20 cellular contexts compared by ENCODE assay signal in genomic region chr13:40269086-40269485, GRCh38.
DNase-seq lines count a peak whose midpoint lies in the region; ATAC-seq and TF ChIP-seq lines count a peak whose summit lies in the region.
"Had no signal": no experiment of that assay in that cellular context is flagged by ENCODE, and none has a peak within 500 bp of the region (broad histone marks: within the 10 kb centered on the region; RNA-seq: fewer than 3 reads in every experiment).

No MANE protein-coding gene starts in this region.

- peak overlapping the region; percentile 59; the same call in 1 of the 2 replicates for H2AFZ ChIP-seq in Loucy (ENCODE audit: low read length)
- H2AFZ ChIP-seq: GM23338 had no signal

- H3K9me2 ChIP-seq in Loucy (replicated peaks; ENCODE audit: low read depth, low read length), result no peaks in the 10 kb centered on the region

- H3F3A ChIP-seq in Loucy (ENCODE audit: low read depth), result peaks cover 4% of the 10 kb centered on the region; the same call in 1 of the 2 replicates

- no peak for TF ChIP-seq POLR2A in gastrocnemius medialis (IDR thresholded peaks at IDR 0.05)

- in situ Hi-C loops in gastrocnemius medialis (cut with MboI; ENCODE audit: low sequenced_read_pairs in 4 of 4), result no loop called here

- H3K9me3 ChIP-seq in Loucy (ENCODE audit: insufficient read depth, low read depth, low read length) (no peaks in the 10 kb centered on the region), gastrocnemius medialis (no peaks in the 10 kb centered on the region)

- no peaks in the 10 kb centered on the region for H4K20me1 ChIP-seq in Loucy (ENCODE audit: insufficient read depth, low read length, poor library complexity, severe bottlenecking)

- TF ChIP-seq CTCF in Loucy (conservative IDR thresholded peaks at IDR 0.05; ENCODE audit: low read length), result no peak
- TF ChIP-seq CTCF in fibroblast of mammary gland (conservative IDR thresholded peaks at IDR 0.05; ENCODE audit: control insufficient read depth, insufficient read depth, low read depth, low read length), result no peak
- no peak for TF ChIP-seq CTCF in gastrocnemius medialis (IDR thresholded peaks at IDR 0.05 in 4 of 5, conservative IDR thresholded peaks at IDR 0.05 in 1 of 5)

- H3K27me3 ChIP-seq in Loucy (ENCODE audit: insufficient read depth, low read length, poor library complexity, severe bottlenecking) (no peaks in the 10 kb centered on the region), gastrocnemius medialis (no peaks in the 10 kb centered on the region)

- ATAC-seq in gastrocnemius medialis, result peak; percentile 32 to 58
- ATAC-seq in GM21723 (IDR thresholded peaks at IDR 0.05; ENCODE audit: unreplicated experiment), result no peak
- no peak for ATAC-seq in HG03108 (IDR thresholded peaks at IDR 0.05; ENCODE audit: unreplicated experiment)
- ATAC-seq: activated T-cell treated with anti-CD3 and anti-CD28 coated beads, Interleukin-2, amount 50 U/mL, for 72 hours; GM23338; stimulated activated naive CD8-positive, alpha-beta T cell treated with anti-CD3 and anti-CD28 coated beads, Interleukin-15, amount 100 ng/mL, for 72 hours had no signal

- H3K79me2 ChIP-seq in Loucy (ENCODE audit: insufficient read depth, low read length), result no peaks in the 10 kb centered on the region

- no peak overlapping the region for H3K4me3 ChIP-seq in Loucy (ENCODE audit: low read length, poor library complexity, severe bottlenecking)
- no peak overlapping the region for H3K4me3 ChIP-seq in fibroblast of mammary gland (ENCODE audit: control insufficient read depth, low read depth, low read length)
- no peak overlapping the region for H3K4me3 ChIP-seq in gastrocnemius medialis
- H3K4me3 ChIP-seq: GM23338 had no signal

- H3K4me1 ChIP-seq in Loucy (ENCODE audit: insufficient read depth, low read length, poor library complexity, severe bottlenecking) (peaks cover 83% of the 10 kb centered on the region), gastrocnemius medialis (peaks cover 14 to 23% of the 10 kb centered on the region in 2 donors)

- intact Hi-C loops in gastrocnemius medialis (cut with DNase I; ENCODE audit: low total_unique reads), result no loop called here

- H3K4me2 ChIP-seq in Loucy (ENCODE audit: low read depth, low read length, poor library complexity, severe bottlenecking), result no peak overlapping the region
- H3K4me2 ChIP-seq: GM23338 had no signal

- DNase-seq in fibroblast of mammary gland (ENCODE audit: low read depth), result peak; percentile 43
- DNase-seq in iris pigment epithelial cell (ENCODE audit: low read depth), result peak; percentile 15
- DNase-seq in gastrocnemius medialis, result peak in 1 of 2 donors; percentile 56
- no peak for DNase-seq in SW 1271 (lab: John Stamatoyannopoulos, UW)
- DNase-seq: activated CD4-positive, alpha-beta T cell treated with anti-CD3 and anti-CD28 coated beads for 4 hours; activated naive CD4-positive, alpha-beta T cell treated with anti-CD3 and anti-CD28 coated beads, Interleukin-2, amount 50 U/mL, for 16 hours; activated T-cell treated with anti-CD3 and anti-CD28 coated beads, Interleukin-2, amount 50 U/mL, for 72 hours; effector CD4-positive, alpha-beta T cell; head of caudate nucleus; mammary epithelial cell; naive B cell; NCI-H1092; NCI-H187 treated with DMSO at 0.1 percent for 48 hours; NCI-H226; SHP77 treated with DMSO at 0.1 percent for 48 hours; stimulated activated naive CD8-positive, alpha-beta T cell treated with anti-CD3 and anti-CD28 coated beads, Interleukin-15, amount 100 ng/mL, for 72 hours had no signal

- H3K27ac ChIP-seq in gastrocnemius medialis, result peak overlapping the region in 1 of 4 donors; percentile 31

- H3K36me3 ChIP-seq in Loucy (ENCODE audit: insufficient read depth, low read length) (no peaks in the 10 kb centered on the region), gastrocnemius medialis (no peaks in the 10 kb centered on the region)

- H3K9ac ChIP-seq in Loucy (ENCODE audit: low read depth, low read length, poor library complexity, severe bottlenecking), result peak overlapping the region; percentile 69

Comparison
In these comparisons a context has a peak if more than half of its experiments do, and no peak if none do; other contexts are left out.
1. DNase-seq: peak in fibroblast of mammary gland (single experiment) and iris pigment epithelial cell (single experiment); none in SW 1271 (0 of 2).
2. ATAC-seq: peak in gastrocnemius medialis (2 of 2); none in GM21723 (single experiment) and HG03108 (single experiment).